Comparison of ENCODE assay signal across 1 cellular context in the genomic region with DNA sequence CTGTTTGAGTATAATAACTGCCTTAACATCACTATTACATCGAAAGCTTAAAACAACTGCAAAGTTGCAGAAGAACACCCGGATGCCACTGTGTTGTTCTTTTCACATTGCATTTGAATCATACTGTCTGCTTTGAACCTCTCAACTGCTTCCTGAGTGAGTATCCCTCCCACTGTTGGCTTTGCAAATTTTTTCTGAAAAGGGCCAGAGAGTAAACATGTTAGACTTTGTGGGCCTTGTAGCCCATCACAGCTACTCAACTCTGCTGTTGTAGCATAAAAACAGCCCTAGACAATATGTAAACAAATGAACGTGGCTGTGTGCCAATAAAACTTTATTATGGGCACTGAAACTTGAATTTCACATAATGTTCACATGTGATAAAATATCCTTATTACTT.
TF ChIP-seq lines count a peak whose summit lies in the region.

No MANE protein-coding gene starts in this region.

TF ChIP-seq in GM12878, 131 proteins besides CTCF, POLR2A, EP300 and RAD21 (continued from another document):
- TF ChIP-seq, protein P1, sequence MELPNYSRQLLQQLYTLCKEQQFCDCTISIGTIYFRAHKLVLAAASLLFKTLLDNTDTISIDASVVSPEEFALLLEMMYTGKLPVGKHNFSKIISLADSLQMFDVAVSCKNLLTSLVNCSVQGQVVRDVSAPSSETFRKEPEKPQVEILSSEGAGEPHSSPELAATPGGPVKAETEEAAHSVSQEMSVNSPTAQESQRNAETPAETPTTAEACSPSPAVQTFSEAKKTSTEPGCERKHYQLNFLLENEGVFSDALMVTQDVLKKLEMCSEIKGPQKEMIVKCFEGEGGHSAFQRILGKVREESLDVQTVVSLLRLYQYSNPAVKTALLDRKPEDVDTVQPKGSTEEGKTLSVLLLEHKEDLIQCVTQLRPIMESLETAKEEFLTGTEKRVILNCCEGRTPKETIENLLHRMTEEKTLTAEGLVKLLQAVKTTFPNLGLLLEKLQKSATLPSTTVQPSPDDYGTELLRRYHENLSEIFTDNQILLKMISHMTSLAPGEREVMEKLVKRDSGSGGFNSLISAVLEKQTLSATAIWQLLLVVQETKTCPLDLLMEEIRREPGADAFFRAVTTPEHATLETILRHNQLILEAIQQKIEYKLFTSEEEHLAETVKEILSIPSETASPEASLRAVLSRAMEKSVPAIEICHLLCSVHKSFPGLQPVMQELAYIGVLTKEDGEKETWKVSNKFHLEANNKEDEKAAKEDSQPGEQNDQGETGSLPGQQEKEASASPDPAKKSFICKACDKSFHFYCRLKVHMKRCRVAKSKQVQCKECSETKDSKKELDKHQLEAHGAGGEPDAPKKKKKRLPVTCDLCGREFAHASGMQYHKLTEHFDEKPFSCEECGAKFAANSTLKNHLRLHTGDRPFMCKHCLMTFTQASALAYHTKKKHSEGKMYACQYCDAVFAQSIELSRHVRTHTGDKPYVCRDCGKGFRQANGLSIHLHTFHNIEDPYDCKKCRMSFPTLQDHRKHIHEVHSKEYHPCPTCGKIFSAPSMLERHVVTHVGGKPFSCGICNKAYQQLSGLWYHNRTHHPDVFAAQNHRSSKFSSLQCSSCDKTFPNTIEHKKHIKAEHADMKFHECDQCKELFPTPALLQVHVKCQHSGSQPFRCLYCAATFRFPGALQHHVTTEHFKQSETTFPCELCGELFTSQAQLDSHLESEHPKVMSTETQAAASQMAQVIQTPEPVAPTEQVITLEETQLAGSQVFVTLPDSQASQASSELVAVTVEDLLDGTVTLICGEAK (IDR thresholded peaks at IDR 0.05; ENCODE audit: borderline replicate concordance): 0 out of 2 replicates have a peak, but pooled peaks have one; percentile 39
TF ChIP-seq in GM12878: peak in this region for 1.
